In the genomic region with DNA sequence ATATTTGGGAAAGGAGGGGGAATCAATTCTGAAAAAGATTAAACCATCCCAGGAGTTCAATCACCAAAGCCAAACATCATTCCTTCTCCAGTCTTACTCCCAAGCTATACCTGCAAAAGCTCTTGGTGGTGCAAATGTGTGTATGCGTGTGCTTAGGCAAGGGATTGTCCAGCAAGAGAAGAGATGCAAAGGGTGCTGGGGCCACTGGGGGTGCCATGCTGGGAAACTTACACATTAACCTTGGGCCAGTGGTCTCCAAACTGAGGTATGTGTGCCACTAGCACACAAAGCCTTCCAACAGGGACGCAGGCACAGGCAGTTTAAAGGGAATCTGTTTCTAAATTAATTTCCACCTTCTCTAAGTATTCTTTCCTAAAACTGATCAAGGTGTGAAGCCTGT, we compare ENCODE assay signal across 25 cellular contexts.
"Had no signal": no experiment of that assay in that cellular context is flagged by ENCODE, and none has a peak within 500 bp of the region (broad histone marks: within the 10 kb centered on the region; RNA-seq: fewer than 3 reads in every experiment).

No MANE protein-coding gene starts in this region.

- H3K27ac ChIP-seq: neutrophil, pancreas, psoas muscle, skin epidermis, spleen, suprapubic skin, testis, tibial artery, transverse colon, upper lobe of right lung, uterus had no signal

- H3K4me3 ChIP-seq: pancreas, psoas muscle, skin epidermis, smooth muscle cell, spleen, suprapubic skin, testis, tibial artery, transverse colon, upper lobe of right lung, uterus had no signal

- H3K4me1 ChIP-seq: pancreas, psoas muscle, spleen, suprapubic skin, testis, tibial artery, transverse colon, upper lobe of right lung, uterus had no signal

- H3K4me2 ChIP-seq: smooth muscle cell had no signal

- H3K36me3 ChIP-seq: neutrophil, pancreas, suprapubic skin, transverse colon, upper lobe of right lung, uterus had no signal

- H3K27me3 ChIP-seq: neutrophil, pancreas, spleen, suprapubic skin, testis, tibial artery, transverse colon, upper lobe of right lung, uterus had no signal

- DNase-seq: naive thymus-derived CD4-positive, alpha-beta T cell; natural killer cell; nucleus accumbens; pancreas; psoas muscle; right cardiac atrium; spleen; stimulated activated CD4-positive, alpha-beta T cell treated with anti-CD3 and anti-CD28 coated beads, Interleukin-12 subunit alpha, Interleukin-12 subunit beta, amount 100 ng/mL, for 4 hours; stimulated activated CD4-positive, alpha-beta T cell treated with anti-CD3 and anti-CD28 coated beads, Interleukin-1b, Interleukin-23, amount 100 ng/mL, for 48 hours; stimulated activated CD4-positive, alpha-beta T cell treated with anti-CD3 and anti-CD28 coated beads, Interleukin-4, amount 100 ng/mL, for 1 hour; stimulated activated CD4-positive, alpha-beta T cell treated with anti-CD3 and anti-CD28 coated beads, Interleukin-4, amount 100 ng/mL, for 4 hours; stimulated activated CD8-positive, alpha-beta memory T cell treated with anti-CD3 and anti-CD28 coated beads, Interleukin-4, amount 100 ng/mL, for 48 hours; stimulated activated naive CD4-positive, alpha-beta T cell; stimulated activated naive CD8-positive, alpha-beta T cell treated with anti-CD3 and anti-CD28 coated beads, Interleukin-15, amount 100 ng/mL, for 72 hours; stimulated activated naive CD8-positive, alpha-beta T cell treated with anti-CD3 and anti-CD28 coated beads, Interleukin-15, Interleukin-2, amounts not matched to agents 100 U/mL and 50 U/mL, for 24 hours; substantia nigra; testis; tibial artery; transverse colon; upper lobe of right lung; uterus had no signal
